Comparison of ENCODE assay signal across 24 cellular contexts in genomic region chr7:105035349-105035748, GRCh38. TPM values are rescaled to one million over a fixed set of nuclear protein-coding genes. Genes with fewer than 3 reads are reported as not detected.
DNase-seq lines count a peak whose midpoint lies in the region; TF ChIP-seq lines count a peak whose summit lies in the region.
"Had no signal": no experiment of that assay in that cellular context is flagged by ENCODE, and none has a peak within 500 bp of the region (broad histone marks: within the 10 kb centered on the region; RNA-seq: fewer than 3 reads in every experiment).

No MANE protein-coding gene starts in this region.

- no peak overlapping the region for H3K4me3 ChIP-seq in CD4-positive, alpha-beta memory T cell (ENCODE audit: low read length in 2 of 2)
- no peak overlapping the region for H3K4me3 ChIP-seq in SK-N-SH (ENCODE audit: low read depth in 2 of 2, low read length in 1 of 2)
- no peak overlapping the region for H3K4me3 ChIP-seq in mammary epithelial cell (replicated peaks in 1 of 3; ENCODE audit: insufficient read depth in 1 of 3, low read depth in 2 of 3, low read length in 3 of 3)
- H3K4me3 ChIP-seq: cardiac muscle cell, coronary artery, left lung, upper lobe of left lung had no signal

- in situ Hi-C loops in mammary epithelial cell (cut with MboI; ENCODE audit: low sequenced_read_pairs in 2 of 2) = no loop called here

- H3K4me1 ChIP-seq in CD4-positive, alpha-beta memory T cell (ENCODE audit: insufficient read depth, low read length) = peaks cover 76% of the 10 kb centered on the region
- H3K4me1 ChIP-seq in SK-N-SH (ENCODE audit: control insufficient read depth in 1 of 2, insufficient read depth in 2 of 2, low read depth in 1 of 2, low read length in 1 of 2) = peaks cover 10 to 11% of the 10 kb centered on the region in 2 experiments; a peak in 3 of 4 replicates
- H3K4me1 ChIP-seq in mammary epithelial cell (ENCODE audit: insufficient read depth, low read length) = no peaks in the 10 kb centered on the region

- H3K27ac Mint-ChIP-seq in CD4-positive, alpha-beta memory T cell = peak overlapping the region in 5 of 7 donors; percentile 36 to 75 (median 57)
- peak overlapping the region; percentile 70 for H3K27ac Mint-ChIP-seq in activated naive CD8-positive, alpha-beta T cell
- H3K27ac Mint-ChIP-seq in nephron progenitor cell = peak overlapping the region; percentile 41
- H3K27ac Mint-ChIP-seq: activated T-helper 2 cell treated with anti-CD3 and anti-CD28 coated beads, Interferon-gamma antibody, Interleukin-2, Interleukin-4, amounts not matched to agents 10 μg/mL and 5 μg/mL and 100 μg/mL, durations not matched to agents 14 hours and 24 hours and 36 hours had no signal

- H3K9me3 ChIP-seq in CD4-positive, alpha-beta memory T cell (ENCODE audit: control insufficient read depth in 1 of 2, low read length in 2 of 2) = no peaks in the 10 kb centered on the region
- H3K9me3 ChIP-seq in SK-N-SH (no peaks in the 10 kb centered on the region), mammary epithelial cell (replicated peaks; ENCODE audit: insufficient read depth, low read length) (no peaks in the 10 kb centered on the region)
- H3K9me3 ChIP-seq: left lung, upper lobe of left lung had no signal

- no TSS peak for BruUV-seq in mammary epithelial cell (replicated peaks; lab: Mats Ljungman, UMichigan)

- no peak for TF ChIP-seq EP300 in SK-N-SH (IDR thresholded peaks at IDR 0.05; ENCODE audit: borderline replicate concordance in 1 of 2, low read depth in 1 of 2, low read length in 1 of 2)

- no peaks in the 10 kb centered on the region for H3K9me3 Mint-ChIP-seq in CD4-positive, alpha-beta memory T cell
- no peaks in the 10 kb centered on the region for H3K9me3 Mint-ChIP-seq in activated naive CD8-positive, alpha-beta T cell (ENCODE audit: low read depth)
- no peaks in the 10 kb centered on the region for H3K9me3 Mint-ChIP-seq in nephron progenitor cell
- H3K9me3 Mint-ChIP-seq: activated CD4-positive, alpha-beta memory T cell treated with anti-CD3 and anti-CD28 coated beads for 36 hours; H9 had no signal

- no peaks in the 10 kb centered on the region for H3K27me3 ChIP-seq in CD4-positive, alpha-beta memory T cell (ENCODE audit: insufficient read depth, low read length)
- H3K27me3 ChIP-seq in SK-N-SH (ENCODE audit: insufficient read depth) (no peaks in the 10 kb centered on the region), mammary epithelial cell (ENCODE audit: insufficient read depth, low read length) (no peaks in the 10 kb centered on the region)
- H3K27me3 ChIP-seq: cardiac muscle cell, left lung, upper lobe of left lung had no signal

- no peak for TF ChIP-seq RAD21 in SK-N-SH (IDR thresholded peaks at IDR 0.05; ENCODE audit: low read length)

- H3F3A ChIP-seq in SK-N-SH (replicated peaks; ENCODE audit: insufficient read depth) = peaks cover 12% of the 10 kb centered on the region

- intact Hi-C loops in CD4-positive, alpha-beta memory T cell (cut with micrococcal nuclease) = no loop called here
- intact Hi-C loops in mammary epithelial cell (cut with micrococcal nuclease) = no loop called here

- H3K79me2 ChIP-seq in SK-N-SH (ENCODE audit: insufficient read depth) (peaks cover 99% of the 10 kb centered on the region), mammary epithelial cell (ENCODE audit: insufficient read depth, low read length) (peaks cover 94% of the 10 kb centered on the region)

- CTCF ChIA-PET in CD4-positive, alpha-beta memory T cell (lab: Charles Lee; ENCODE audit: partially characterized antibody) = no interaction called here
- CTCF ChIA-PET in SK-N-SH (lab: Yijun Ruan, JAX) (interaction anchor here (1.0 kb wide), 1 partner anchor 8 kb away, joined by 3 read pairs; no protein-coding TSS in a partner anchor), mammary epithelial cell (lab: Charles Lee; ENCODE audit: low non-redundant PET) (no interaction called here)

- DNase-seq in CD4-positive, alpha-beta memory T cell = no peak
- DNase-seq in nephron progenitor cell = no peak
- DNase-seq in SK-N-SH = no peak
- no peak for DNase-seq in LoVo (ENCODE audit: low spot score)
- no peak for DNase-seq in mammary epithelial cell
- DNase-seq: activated CD4-positive, alpha-beta memory T cell treated with anti-CD3 and anti-CD28 coated beads for 36 hours; activated CD8-positive, alpha-beta memory T cell treated with anti-CD3 and anti-CD28 coated beads, Interleukin-2, amount 50 U/mL, for 48 hours; effector memory CD4-positive, alpha-beta T cell; EL; H9; left lung; NCI-H1417; NCI-H2029 treated with DMSO at 0.1 percent for 48 hours; NCI-H524 treated with DMSO at 0.1 percent for 48 hours; NK-92 treated with Interleukin-12 subunit alpha and Interleukin-12 subunit beta, amount 100 ng/mL, for 24 hours; occipital lobe; stimulated activated CD4-positive, alpha-beta T cell treated with anti-CD3 and anti-CD28 coated beads, Interleukin-4, amount 100 ng/mL, for 1 hour; upper lobe of left lung had no signal

- peaks cover 7% of the 10 kb centered on the region for H3K36me3 ChIP-seq in CD4-positive, alpha-beta memory T cell (ENCODE audit: insufficient read depth, low read length)
- peaks cover 2 to 26% of the 10 kb centered on the region in 2 experiments for H3K36me3 ChIP-seq in SK-N-SH (replicated peaks in 1 of 2; ENCODE audit: control insufficient read depth in 1 of 2, insufficient read depth in 2 of 2, low read length in 1 of 2)
- H3K36me3 ChIP-seq in mammary epithelial cell (ENCODE audit: insufficient read depth, low read length) = peaks cover 2% of the 10 kb centered on the region
- H3K36me3 ChIP-seq: cardiac muscle cell, left lung, upper lobe of left lung had no signal

- H4K20me1 ChIP-seq in SK-N-SH (ENCODE audit: insufficient read depth) (peaks cover 99% of the 10 kb centered on the region), mammary epithelial cell (ENCODE audit: insufficient read depth, low read length) (peaks cover 13% of the 10 kb centered on the region)

- H3K9ac ChIP-seq in SK-N-SH (no peak overlapping the region), mammary epithelial cell (ENCODE audit: insufficient read depth, low read length) (no peak overlapping the region)
- H3K9ac ChIP-seq: KMS-11 had no signal

- dilution Hi-C loops in mammary epithelial cell (cut with HindIII; ENCODE audit: low sequenced_read_pairs) = no loop called here

- H3K4me3 Mint-ChIP-seq in CD4-positive, alpha-beta memory T cell = peak overlapping the region in 4 of 8 donors; percentile 42 to 66 (median 63)
- H3K4me3 Mint-ChIP-seq in activated naive CD8-positive, alpha-beta T cell = no peak overlapping the region
- no peak overlapping the region for H3K4me3 Mint-ChIP-seq in nephron progenitor cell
- H3K4me3 Mint-ChIP-seq: activated CD4-positive, alpha-beta memory T cell treated with anti-CD3 and anti-CD28 coated beads for 36 hours; H9 had no signal

- H3K27ac ChIP-seq in C4-2B (peak overlapping the region; percentile 3; the same call in 1 of the 2 replicates), SK-N-SH (ENCODE audit: low read depth in 2 of 2, low read length in 1 of 2) (no peak overlapping the region), mammary epithelial cell (ENCODE audit: insufficient read depth, low read depth, low read length) (no peak overlapping the region)
- H3K27ac ChIP-seq in CD4-positive, alpha-beta memory T cell (ENCODE audit: low read depth, low read length) = no peak overlapping the region
- H3K27ac ChIP-seq: cardiac muscle cell, coronary artery, upper lobe of left lung had no signal

- no peak overlapping the region for H3K4me2 ChIP-seq in SK-N-SH
- no peak overlapping the region for H3K4me2 ChIP-seq in mammary epithelial cell (ENCODE audit: insufficient read depth, low read depth, low read length)
- H3K4me2 ChIP-seq: KMS-11 had no signal

- TF ChIP-seq CTCF in C4-2B (conservative IDR thresholded peaks at IDR 0.05) (no peak), nephron progenitor cell (IDR thresholded peaks at IDR 0.05) (no peak), SK-N-SH (IDR thresholded peaks at IDR 0.05) (no peak), mammary epithelial cell (conservative IDR thresholded peaks at IDR 0.05 in 1 of 2, IDR thresholded peaks at IDR 0.05 in 1 of 2; ENCODE audit: extremely low read depth in 1 of 2, insufficient read depth in 1 of 2, low read depth in 1 of 2, low read length in 2 of 2) (no peak)

- H3K36me3 Mint-ChIP-seq in CD4-positive, alpha-beta memory T cell = peaks cover 18 to 33% of the 10 kb centered on the region in 2 donors
- peaks cover 3% of the 10 kb centered on the region for H3K36me3 Mint-ChIP-seq in activated naive CD8-positive, alpha-beta T cell
- peaks cover 43% of the 10 kb centered on the region for H3K36me3 Mint-ChIP-seq in nephron progenitor cell (ENCODE audit: low read depth)

- POLR2A ChIA-PET in CD4-positive, alpha-beta memory T cell (lab: Charles Lee; ENCODE audit: partially characterized antibody) = no interaction called here
- POLR2A ChIA-PET in SK-N-SH (lab: Yijun Ruan, JAX) = no interaction called here

- H2AFZ ChIP-seq in SK-N-SH (ENCODE audit: low read depth) (no peak overlapping the region), mammary epithelial cell (ENCODE audit: low read depth, low read length) (no peak overlapping the region)

- peaks cover 48 to 75% (median 61%) of the 10 kb centered on the region in 4 donors for H3K4me1 Mint-ChIP-seq in CD4-positive, alpha-beta memory T cell
- peaks cover 62% of the 10 kb centered on the region for H3K4me1 Mint-ChIP-seq in activated naive CD8-positive, alpha-beta T cell (ENCODE audit: low read depth)
- H3K4me1 Mint-ChIP-seq in nephron progenitor cell = peaks cover 8% of the 10 kb centered on the region

- WGBS in SK-N-SH (ENCODE audit: low lambda C conversion rate) = 98% methylated on average over 5 of the region's 5 CpGs
- 95% methylated on average over 5 of the region's 5 CpGs for WGBS in mammary epithelial cell (ENCODE audit: low coverage, missing lambda C conversion rate)

- no peaks in the 10 kb centered on the region for H3K9me2 ChIP-seq in SK-N-SH

- no peaks in the 10 kb centered on the region for H3K27me3 Mint-ChIP-seq in CD4-positive, alpha-beta memory T cell
- H3K27me3 Mint-ChIP-seq in activated naive CD8-positive, alpha-beta T cell = no peaks in the 10 kb centered on the region
- no peaks in the 10 kb centered on the region for H3K27me3 Mint-ChIP-seq in nephron progenitor cell (ENCODE audit: low read depth, poor library complexity)
- H3K27me3 Mint-ChIP-seq: activated CD4-positive, alpha-beta memory T cell treated with anti-CD3 and anti-CD28 coated beads for 36 hours had no signal

RNA-seq across cellular contexts. Expression of gene KMT2E, which starts 21.3 kb away (rescaled TPM):
- 100 to 1,000 TPM; 213 to 224 TPM for total RNA-seq in CD4-positive, alpha-beta memory T cell
- polyA plus RNA-seq in CD4-positive, alpha-beta memory T cell = 100 to 1,000 TPM; 109 to 244 TPM
- 6.4 and 6.9 TPM in 2 replicates for polyA plus RNA-seq in SK-N-SH (2012; rRNA removed)
- 9.0 and 9.1 TPM in 2 replicates for polyA plus RNA-seq in SK-N-SH (2012; cell fraction: cytosol; rRNA removed)
- polyA plus RNA-seq in SK-N-SH (2012; cell fraction: nucleus; rRNA removed) = 18.7 and 26.4 TPM in 2 replicates
- total RNA-seq in mammary epithelial cell = 10 to 100 TPM; 41.2 to 72.2 TPM
- polyA plus RNA-seq in mammary epithelial cell = 2.4 TPM
- 57.9 TPM for polyA minus RNA-seq in mammary epithelial cell

Comparison
In these comparisons a context has a peak if more than half of its experiments do, and no peak if none do; other contexts are left out.
1. RNA of gene KMT2E, which starts 21.3 kb away (polyA plus RNA-seq): 109 to 244 TPM in CD4-positive, alpha-beta memory T cell; 6.4 to 26.4 TPM in SK-N-SH and 2.4 TPM in mammary epithelial cell (single experiment); every median in the first group is over 4 times any median in the second.
2. Peak in every context shown above with its lines, with median percentiles within 50 percentile points of each other: H3K27ac Mint-ChIP-seq.